ENCODE assay signal across 1 cellular context in the genomic region with DNA sequence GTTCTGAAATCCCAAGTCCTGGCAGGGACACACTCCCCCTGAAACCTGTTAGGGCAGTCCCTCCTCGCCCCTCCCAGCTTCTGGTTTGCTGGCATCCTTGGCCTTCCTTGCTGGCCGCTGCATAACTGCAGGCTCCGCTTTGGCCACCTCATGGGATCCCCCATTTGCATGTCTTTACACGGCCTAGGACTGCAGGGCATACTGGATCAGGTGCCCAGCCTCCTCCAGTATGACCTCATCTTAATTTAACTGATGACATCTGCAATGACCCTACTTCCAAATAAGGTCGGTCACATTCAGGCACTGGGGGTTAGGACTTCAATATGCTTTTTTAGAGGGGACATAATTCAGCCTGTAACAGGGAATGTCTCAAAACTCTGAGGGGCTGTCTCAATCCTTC.
TF ChIP-seq lines count a peak whose summit lies in the region.

No MANE protein-coding gene starts in this region.

TF ChIP-seq in H1, 55 proteins besides CTCF, POLR2A, EP300 and RAD21:
- TF ChIP-seq CREB1 (IDR thresholded peaks at IDR 0.05) (peak; percentile 94), SP4 (IDR thresholded peaks at IDR 0.05; ENCODE audit: low read length) (no peak), CBX5 (IDR thresholded peaks at IDR 0.05; ENCODE audit: low read depth, low read length) (no peak), TEAD4 (IDR thresholded peaks at IDR 0.05; ENCODE audit: low read depth, low read length) (peak; percentile 65), CHD1 (IDR thresholded peaks at IDR 0.05; ENCODE audit: low read depth, low read length) (no peak), CBX8 (IDR thresholded peaks at IDR 0.05; ENCODE audit: borderline replicate concordance, low read depth, low read length) (no peak), TBP (IDR thresholded peaks at IDR 0.05; ENCODE audit: low read depth, low read length) (no peak), YY1 (IDR thresholded peaks at IDR 0.05; ENCODE audit: low read depth, low read length) (peak; percentile 52; the same call in 1 of the 2 replicates), TAF7 (optimal IDR thresholded peaks at IDR 0.05; ENCODE audit: borderline replicate concordance, low read depth, low read length) (no peak), NANOG (IDR thresholded peaks at IDR 0.05; ENCODE audit: insufficient read depth, low read depth, low read length, poor library complexity, severe bottlenecking) (no peak), SP1 (IDR thresholded peaks at IDR 0.05; ENCODE audit: low read depth, low read length) (peak; percentile 22; the same call in 1 of the 2 replicates), NRF1 (IDR thresholded peaks at IDR 0.05; ENCODE audit: low read depth, low read length) (no peak), CHD2 (IDR thresholded peaks at IDR 0.05; ENCODE audit: low read length) (no peak), ASH2L (IDR thresholded peaks at IDR 0.05; ENCODE audit: low read length) (no peak), SIX5 (IDR thresholded peaks at IDR 0.05; ENCODE audit: low read depth, low read length) (no peak), SUZ12 (IDR thresholded peaks at IDR 0.05; ENCODE audit: low read length) (no peak), BRCA1 (IDR thresholded peaks at IDR 0.05; ENCODE audit: low read depth, low read length) (no peak), GABPA (IDR thresholded peaks at IDR 0.05; ENCODE audit: borderline replicate concordance, insufficient read depth, low read length) (no peak), JUND (IDR thresholded peaks at IDR 0.05; ENCODE audit: low read length) (peak; percentile 81), CEBPB (IDR thresholded peaks at IDR 0.05; ENCODE audit: low read depth, low read length) (peak; percentile 17; the same call in 1 of the 2 replicates), JUN (IDR thresholded peaks at IDR 0.05; ENCODE audit: low read depth, low read length) (peak; percentile 83), ZNF274 (IDR thresholded peaks at IDR 0.05; ENCODE audit: borderline replicate concordance, extremely low read depth, low read length) (no peak), SIRT6 (IDR thresholded peaks at IDR 0.05; ENCODE audit: low read length) (no peak), RNF2 (IDR thresholded peaks at IDR 0.05; ENCODE audit: borderline replicate concordance, low read depth, low read length, missing control alignments, poor library complexity, severe bottlenecking) (no peak), TCF12 (IDR thresholded peaks at IDR 0.05; ENCODE audit: low read depth, low read length) (no peak), SRF (IDR thresholded peaks at IDR 0.05; ENCODE audit: low read depth, low read length) (peak; percentile 88), RXRA (IDR thresholded peaks at IDR 0.05; ENCODE audit: insufficient read depth, low read depth, low read length) (no peak), KDM1A (IDR thresholded peaks at IDR 0.05; ENCODE audit: borderline replicate concordance, low read length) (no peak), HDAC2 (IDR thresholded peaks at IDR 0.05; ENCODE audit: borderline replicate concordance in 1 of 2, low read depth in 2 of 2, low read length in 2 of 2) (no peak), RBBP5 (IDR thresholded peaks at IDR 0.05; ENCODE audit: borderline replicate concordance, low read depth, low read length) (no peak), SIN3A (conservative IDR thresholded peaks at IDR 0.05 in 1 of 2, IDR thresholded peaks at IDR 0.05 in 1 of 2; ENCODE audit: low read depth in 1 of 2, low read length in 2 of 2) (no peak), CTBP2 (IDR thresholded peaks at IDR 0.05; ENCODE audit: borderline replicate concordance, insufficient read depth, insufficient read length, low read length) (no peak), SAP30 (IDR thresholded peaks at IDR 0.05; ENCODE audit: insufficient read depth, insufficient replicate concordance, low read length) (no peak), POU5F1 (IDR thresholded peaks at IDR 0.05; ENCODE audit: low read depth, low read length) (no peak)
- TF ChIP-seq, protein P1, sequence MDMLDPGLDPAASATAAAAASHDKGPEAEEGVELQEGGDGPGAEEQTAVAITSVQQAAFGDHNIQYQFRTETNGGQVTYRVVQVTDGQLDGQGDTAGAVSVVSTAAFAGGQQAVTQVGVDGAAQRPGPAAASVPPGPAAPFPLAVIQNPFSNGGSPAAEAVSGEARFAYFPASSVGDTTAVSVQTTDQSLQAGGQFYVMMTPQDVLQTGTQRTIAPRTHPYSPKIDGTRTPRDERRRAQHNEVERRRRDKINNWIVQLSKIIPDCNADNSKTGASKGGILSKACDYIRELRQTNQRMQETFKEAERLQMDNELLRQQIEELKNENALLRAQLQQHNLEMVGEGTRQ (IDR thresholded peaks at IDR 0.05; ENCODE audit: low read length): no peak; the same call in 1 of the 2 replicates
- TF ChIP-seq, protein P2, sequence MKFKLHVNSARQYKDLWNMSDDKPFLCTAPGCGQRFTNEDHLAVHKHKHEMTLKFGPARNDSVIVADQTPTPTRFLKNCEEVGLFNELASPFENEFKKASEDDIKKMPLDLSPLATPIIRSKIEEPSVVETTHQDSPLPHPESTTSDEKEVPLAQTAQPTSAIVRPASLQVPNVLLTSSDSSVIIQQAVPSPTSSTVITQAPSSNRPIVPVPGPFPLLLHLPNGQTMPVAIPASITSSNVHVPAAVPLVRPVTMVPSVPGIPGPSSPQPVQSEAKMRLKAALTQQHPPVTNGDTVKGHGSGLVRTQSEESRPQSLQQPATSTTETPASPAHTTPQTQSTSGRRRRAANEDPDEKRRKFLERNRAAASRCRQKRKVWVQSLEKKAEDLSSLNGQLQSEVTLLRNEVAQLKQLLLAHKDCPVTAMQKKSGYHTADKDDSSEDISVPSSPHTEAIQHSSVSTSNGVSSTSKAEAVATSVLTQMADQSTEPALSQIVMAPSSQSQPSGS (IDR thresholded peaks at IDR 0.05; ENCODE audit: low read length): peak; percentile 95
- TF ChIP-seq, protein P3, sequence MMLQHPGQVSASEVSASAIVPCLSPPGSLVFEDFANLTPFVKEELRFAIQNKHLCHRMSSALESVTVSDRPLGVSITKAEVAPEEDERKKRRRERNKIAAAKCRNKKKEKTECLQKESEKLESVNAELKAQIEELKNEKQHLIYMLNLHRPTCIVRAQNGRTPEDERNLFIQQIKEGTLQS (IDR thresholded peaks at IDR 0.05; ENCODE audit: insufficient read depth, low read depth, low read length): no peak
- TF ChIP-seq, protein P4, sequence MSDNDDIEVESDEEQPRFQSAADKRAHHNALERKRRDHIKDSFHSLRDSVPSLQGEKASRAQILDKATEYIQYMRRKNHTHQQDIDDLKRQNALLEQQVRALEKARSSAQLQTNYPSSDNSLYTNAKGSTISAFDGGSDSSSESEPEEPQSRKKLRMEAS (IDR thresholded peaks at IDR 0.05): peak; percentile 42; the same call in 1 of the 2 replicates
- TF ChIP-seq, protein P5, sequence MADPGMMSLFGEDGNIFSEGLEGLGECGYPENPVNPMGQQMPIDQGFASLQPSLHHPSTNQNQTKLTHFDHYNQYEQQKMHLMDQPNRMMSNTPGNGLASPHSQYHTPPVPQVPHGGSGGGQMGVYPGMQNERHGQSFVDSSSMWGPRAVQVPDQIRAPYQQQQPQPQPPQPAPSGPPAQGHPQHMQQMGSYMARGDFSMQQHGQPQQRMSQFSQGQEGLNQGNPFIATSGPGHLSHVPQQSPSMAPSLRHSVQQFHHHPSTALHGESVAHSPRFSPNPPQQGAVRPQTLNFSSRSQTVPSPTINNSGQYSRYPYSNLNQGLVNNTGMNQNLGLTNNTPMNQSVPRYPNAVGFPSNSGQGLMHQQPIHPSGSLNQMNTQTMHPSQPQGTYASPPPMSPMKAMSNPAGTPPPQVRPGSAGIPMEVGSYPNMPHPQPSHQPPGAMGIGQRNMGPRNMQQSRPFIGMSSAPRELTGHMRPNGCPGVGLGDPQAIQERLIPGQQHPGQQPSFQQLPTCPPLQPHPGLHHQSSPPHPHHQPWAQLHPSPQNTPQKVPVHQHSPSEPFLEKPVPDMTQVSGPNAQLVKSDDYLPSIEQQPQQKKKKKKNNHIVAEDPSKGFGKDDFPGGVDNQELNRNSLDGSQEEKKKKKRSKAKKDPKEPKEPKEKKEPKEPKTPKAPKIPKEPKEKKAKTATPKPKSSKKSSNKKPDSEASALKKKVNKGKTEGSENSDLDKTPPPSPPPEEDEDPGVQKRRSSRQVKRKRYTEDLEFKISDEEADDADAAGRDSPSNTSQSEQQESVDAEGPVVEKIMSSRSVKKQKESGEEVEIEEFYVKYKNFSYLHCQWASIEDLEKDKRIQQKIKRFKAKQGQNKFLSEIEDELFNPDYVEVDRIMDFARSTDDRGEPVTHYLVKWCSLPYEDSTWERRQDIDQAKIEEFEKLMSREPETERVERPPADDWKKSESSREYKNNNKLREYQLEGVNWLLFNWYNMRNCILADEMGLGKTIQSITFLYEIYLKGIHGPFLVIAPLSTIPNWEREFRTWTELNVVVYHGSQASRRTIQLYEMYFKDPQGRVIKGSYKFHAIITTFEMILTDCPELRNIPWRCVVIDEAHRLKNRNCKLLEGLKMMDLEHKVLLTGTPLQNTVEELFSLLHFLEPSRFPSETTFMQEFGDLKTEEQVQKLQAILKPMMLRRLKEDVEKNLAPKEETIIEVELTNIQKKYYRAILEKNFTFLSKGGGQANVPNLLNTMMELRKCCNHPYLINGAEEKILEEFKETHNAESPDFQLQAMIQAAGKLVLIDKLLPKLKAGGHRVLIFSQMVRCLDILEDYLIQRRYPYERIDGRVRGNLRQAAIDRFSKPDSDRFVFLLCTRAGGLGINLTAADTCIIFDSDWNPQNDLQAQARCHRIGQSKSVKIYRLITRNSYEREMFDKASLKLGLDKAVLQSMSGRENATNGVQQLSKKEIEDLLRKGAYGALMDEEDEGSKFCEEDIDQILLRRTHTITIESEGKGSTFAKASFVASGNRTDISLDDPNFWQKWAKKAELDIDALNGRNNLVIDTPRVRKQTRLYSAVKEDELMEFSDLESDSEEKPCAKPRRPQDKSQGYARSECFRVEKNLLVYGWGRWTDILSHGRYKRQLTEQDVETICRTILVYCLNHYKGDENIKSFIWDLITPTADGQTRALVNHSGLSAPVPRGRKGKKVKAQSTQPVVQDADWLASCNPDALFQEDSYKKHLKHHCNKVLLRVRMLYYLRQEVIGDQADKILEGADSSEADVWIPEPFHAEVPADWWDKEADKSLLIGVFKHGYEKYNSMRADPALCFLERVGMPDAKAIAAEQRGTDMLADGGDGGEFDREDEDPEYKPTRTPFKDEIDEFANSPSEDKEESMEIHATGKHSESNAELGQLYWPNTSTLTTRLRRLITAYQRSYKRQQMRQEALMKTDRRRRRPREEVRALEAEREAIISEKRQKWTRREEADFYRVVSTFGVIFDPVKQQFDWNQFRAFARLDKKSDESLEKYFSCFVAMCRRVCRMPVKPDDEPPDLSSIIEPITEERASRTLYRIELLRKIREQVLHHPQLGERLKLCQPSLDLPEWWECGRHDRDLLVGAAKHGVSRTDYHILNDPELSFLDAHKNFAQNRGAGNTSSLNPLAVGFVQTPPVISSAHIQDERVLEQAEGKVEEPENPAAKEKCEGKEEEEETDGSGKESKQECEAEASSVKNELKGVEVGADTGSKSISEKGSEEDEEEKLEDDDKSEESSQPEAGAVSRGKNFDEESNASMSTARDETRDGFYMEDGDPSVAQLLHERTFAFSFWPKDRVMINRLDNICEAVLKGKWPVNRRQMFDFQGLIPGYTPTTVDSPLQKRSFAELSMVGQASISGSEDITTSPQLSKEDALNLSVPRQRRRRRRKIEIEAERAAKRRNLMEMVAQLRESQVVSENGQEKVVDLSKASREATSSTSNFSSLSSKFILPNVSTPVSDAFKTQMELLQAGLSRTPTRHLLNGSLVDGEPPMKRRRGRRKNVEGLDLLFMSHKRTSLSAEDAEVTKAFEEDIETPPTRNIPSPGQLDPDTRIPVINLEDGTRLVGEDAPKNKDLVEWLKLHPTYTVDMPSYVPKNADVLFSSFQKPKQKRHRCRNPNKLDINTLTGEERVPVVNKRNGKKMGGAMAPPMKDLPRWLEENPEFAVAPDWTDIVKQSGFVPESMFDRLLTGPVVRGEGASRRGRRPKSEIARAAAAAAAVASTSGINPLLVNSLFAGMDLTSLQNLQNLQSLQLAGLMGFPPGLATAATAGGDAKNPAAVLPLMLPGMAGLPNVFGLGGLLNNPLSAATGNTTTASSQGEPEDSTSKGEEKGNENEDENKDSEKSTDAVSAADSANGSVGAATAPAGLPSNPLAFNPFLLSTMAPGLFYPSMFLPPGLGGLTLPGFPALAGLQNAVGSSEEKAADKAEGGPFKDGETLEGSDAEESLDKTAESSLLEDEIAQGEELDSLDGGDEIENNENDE (IDR thresholded peaks at IDR 0.05; ENCODE audit: insufficient replicate concordance, low read length): no peak
